13 cellular contexts compared by ENCODE assay signal in genomic region chr7:81308643-81309354, GRCh38.
A peak's percentile ranks its signal among the peaks of the same experiment; 100 is the strongest.
DNase-seq lines count a peak whose midpoint lies in the region; ATAC-seq and TF ChIP-seq lines count a peak whose summit lies in the region.
"Had no signal": no experiment of that assay in that cellular context is flagged by ENCODE, and none has a peak within 500 bp of the region (broad histone marks: within the 10 kb centered on the region; RNA-seq: fewer than 3 reads in every experiment).

No MANE protein-coding gene starts in this region.

- ATAC-seq in GM19463 (IDR thresholded peaks at IDR 0.05; ENCODE audit: unreplicated experiment): no peak

- WGBS in smooth muscle cell (ENCODE audit: low lambda C conversion rate): 32% methylated on average over 3 of the region's 3 CpGs
- 51 to 57% methylated on average over 3 of the region's 3 CpGs for WGBS in testis, 2 donors

- H3K4me1 ChIP-seq in smooth muscle cell (ENCODE audit: low read depth): peaks cover 11% of the 10 kb centered on the region
- H3K4me1 ChIP-seq in testis: no peaks in the 10 kb centered on the region
- H3K4me1 ChIP-seq: esophagus squamous epithelium had no signal

- H3K79me2 ChIP-seq in smooth muscle cell (ENCODE audit: low read depth): no peaks in the 10 kb centered on the region

- no peak overlapping the region for H3K27ac ChIP-seq in smooth muscle cell (ENCODE audit: low read depth)
- no peak overlapping the region for H3K27ac ChIP-seq in testis
- H3K27ac ChIP-seq: esophagus squamous epithelium had no signal

- DNase-seq in NCI-H748 (lab: John Stamatoyannopoulos, UW; ENCODE audit: unreplicated experiment) (peak; percentile 47), NCI-H748 treated with DMSO at 0.1 percent for 48 hours (lab: John Stamatoyannopoulos, UW) (no peak), NCI-H345 (lab: John Stamatoyannopoulos, UW) (peak; percentile 77), fibroblast of peridontal ligament (ENCODE audit: extremely low read depth) (peak; percentile 59), smooth muscle cell (lab: John Stamatoyannopoulos, UW; ENCODE audit: unreplicated experiment) (no peak), RKO (ENCODE audit: low spot score) (no peak), testis (no peak)
- DNase-seq: amniotic stem cell, cortex of kidney, esophagus squamous epithelium, MG63, NCI-H510A had no signal

- no peak for TF ChIP-seq CTCF in smooth muscle cell (IDR thresholded peaks at IDR 0.05; ENCODE audit: borderline replicate concordance, insufficient read depth, poor library complexity, severe bottlenecking)
- no peak for TF ChIP-seq CTCF in testis (IDR thresholded peaks at IDR 0.05)

- H4K20me1 ChIP-seq in smooth muscle cell (ENCODE audit: low read depth): no peaks in the 10 kb centered on the region

- intact Hi-C loops in testis (cut with DNase I; ENCODE audit: low total_unique reads): no loop called here

- H3K4me3 ChIP-seq in smooth muscle cell (no peak overlapping the region), testis (no peak overlapping the region)
- H3K4me3 ChIP-seq: esophagus squamous epithelium, MG63 had no signal

- no peaks in the 10 kb centered on the region for H3F3A ChIP-seq in smooth muscle cell (ENCODE audit: low read depth)

- H3K4me2 ChIP-seq in smooth muscle cell: peak overlapping the region; percentile 22

- H3K27me3 ChIP-seq in smooth muscle cell (ENCODE audit: low read depth): no peaks in the 10 kb centered on the region
- no peaks in the 10 kb centered on the region for H3K27me3 ChIP-seq in testis
- H3K27me3 ChIP-seq: esophagus squamous epithelium, MG63 had no signal

- TF ChIP-seq POLR2A in testis (IDR thresholded peaks at IDR 0.05): no peak

- no peaks in the 10 kb centered on the region for H3K9me3 ChIP-seq in smooth muscle cell (replicated peaks; ENCODE audit: low read depth)
- no peaks in the 10 kb centered on the region for H3K9me3 ChIP-seq in testis
- H3K9me3 ChIP-seq: esophagus squamous epithelium had no signal

- peak overlapping the region; percentile 56 for H2AFZ ChIP-seq in smooth muscle cell (ENCODE audit: low read depth)

- no peak overlapping the region for H3K9ac ChIP-seq in smooth muscle cell (ENCODE audit: low read depth)

- no peaks in the 10 kb centered on the region for H3K36me3 ChIP-seq in smooth muscle cell (ENCODE audit: low read depth)
- no peaks in the 10 kb centered on the region for H3K36me3 ChIP-seq in testis (ENCODE audit: low read depth, missing control alignments)
- H3K36me3 ChIP-seq: esophagus squamous epithelium, MG63 had no signal

Comparison
In these comparisons a context has a peak if more than half of its experiments do, and no peak if none do; other contexts are left out.
1. DNase-seq: peak in NCI-H748 (single experiment), NCI-H345 (single experiment) and fibroblast of peridontal ligament (single experiment); none in NCI-H748 treated with DMSO at 0.1 percent for 48 hours (single experiment), smooth muscle cell (single experiment), RKO (single experiment) and testis (single experiment).